In the genomic region with DNA sequence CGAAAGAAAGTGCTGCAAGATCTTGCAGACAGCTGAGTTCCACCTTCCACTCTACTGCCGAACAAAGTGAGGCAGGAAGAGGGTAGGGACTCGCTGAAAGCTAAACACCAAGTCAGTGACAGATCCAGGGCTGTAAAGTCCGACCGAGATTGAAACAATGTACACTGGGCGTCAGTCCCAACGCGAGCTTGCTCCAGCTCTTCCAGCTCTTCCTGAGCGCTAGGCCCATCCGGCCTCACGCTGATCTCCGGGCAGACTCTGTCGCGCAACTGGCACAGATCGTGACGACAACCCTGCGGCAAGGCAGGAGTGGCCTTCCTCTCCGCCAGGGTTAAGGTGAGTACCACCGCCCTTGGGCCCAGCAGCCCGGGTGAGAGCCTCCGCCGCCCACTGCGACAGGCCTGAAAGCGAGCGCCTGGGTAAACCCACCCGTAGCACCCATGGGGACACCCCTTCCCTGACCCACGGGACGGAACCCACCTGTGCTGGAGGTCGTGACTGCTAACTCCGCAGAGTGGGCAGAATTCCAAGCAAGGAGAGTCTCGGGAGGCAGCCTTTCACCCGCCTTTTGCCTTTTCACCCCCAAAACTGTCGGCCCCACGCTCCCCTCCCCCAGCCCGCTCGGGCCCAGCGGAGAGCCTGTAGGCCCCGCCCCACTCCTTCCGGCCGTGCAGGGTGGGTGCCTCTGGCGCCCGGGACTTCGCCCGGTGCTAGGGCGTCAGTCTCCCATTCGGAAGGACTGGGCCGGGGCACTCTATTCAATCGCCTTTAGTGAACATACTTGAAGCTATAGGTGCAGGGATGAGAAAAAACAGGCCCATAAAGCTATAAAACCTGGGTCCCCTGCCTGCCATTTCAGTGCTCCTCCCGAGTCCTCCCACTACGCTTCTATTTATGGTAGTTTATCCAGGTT, we compare ENCODE assay signal across 1 cellular context.
TF ChIP-seq lines count a peak whose summit lies in the region.

A gene (plus strand): TSS at position 275 of the 913 bp plus-strand sequence.
A gene with protein sequence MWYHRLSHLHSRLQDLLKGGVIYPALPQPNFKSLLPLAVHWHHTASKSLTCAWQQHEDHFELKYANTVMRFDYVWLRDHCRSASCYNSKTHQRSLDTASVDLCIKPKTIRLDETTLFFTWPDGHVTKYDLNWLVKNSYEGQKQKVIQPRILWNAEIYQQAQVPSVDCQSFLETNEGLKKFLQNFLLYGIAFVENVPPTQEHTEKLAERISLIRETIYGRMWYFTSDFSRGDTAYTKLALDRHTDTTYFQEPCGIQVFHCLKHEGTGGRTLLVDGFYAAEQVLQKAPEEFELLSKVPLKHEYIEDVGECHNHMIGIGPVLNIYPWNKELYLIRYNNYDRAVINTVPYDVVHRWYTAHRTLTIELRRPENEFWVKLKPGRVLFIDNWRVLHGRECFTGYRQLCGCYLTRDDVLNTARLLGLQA (minus strand): TSS at position 641 of the 913 bp plus-strand sequence. CDS start 67,676 bp downstream, outside the sequence.

TF ChIP-seq in HepG2, 621 proteins besides CTCF, POLR2A, EP300 and RAD21 (continued from another document and continues in another):
- TF ChIP-seq, protein P1, sequence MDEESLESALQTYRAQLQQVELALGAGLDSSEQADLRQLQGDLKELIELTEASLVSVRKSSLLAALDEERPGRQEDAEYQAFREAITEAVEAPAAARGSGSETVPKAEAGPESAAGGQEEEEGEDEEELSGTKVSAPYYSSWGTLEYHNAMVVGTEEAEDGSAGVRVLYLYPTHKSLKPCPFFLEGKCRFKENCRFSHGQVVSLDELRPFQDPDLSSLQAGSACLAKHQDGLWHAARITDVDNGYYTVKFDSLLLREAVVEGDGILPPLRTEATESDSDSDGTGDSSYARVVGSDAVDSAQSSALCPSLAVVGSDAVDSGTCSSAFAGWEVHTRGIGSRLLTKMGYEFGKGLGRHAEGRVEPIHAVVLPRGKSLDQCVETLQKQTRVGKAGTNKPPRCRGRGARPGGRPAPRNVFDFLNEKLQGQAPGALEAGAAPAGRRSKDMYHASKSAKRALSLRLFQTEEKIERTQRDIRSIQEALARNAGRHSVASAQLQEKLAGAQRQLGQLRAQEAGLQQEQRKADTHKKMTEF (CRISPR knock-in tag; IDR thresholded peaks at IDR 0.05), result peak; percentile 47; the same call in 1 of the 2 replicates
- TF ChIP-seq ZMYM4 (CRISPR knock-in tag; IDR thresholded peaks at IDR 0.05), result peak; percentile 75
- peak; percentile 52; the same call in 1 of the 2 replicates for TF ChIP-seq ZBTB7B (CRISPR knock-in tag; IDR thresholded peaks at IDR 0.05)
- TF ChIP-seq, protein P2, sequence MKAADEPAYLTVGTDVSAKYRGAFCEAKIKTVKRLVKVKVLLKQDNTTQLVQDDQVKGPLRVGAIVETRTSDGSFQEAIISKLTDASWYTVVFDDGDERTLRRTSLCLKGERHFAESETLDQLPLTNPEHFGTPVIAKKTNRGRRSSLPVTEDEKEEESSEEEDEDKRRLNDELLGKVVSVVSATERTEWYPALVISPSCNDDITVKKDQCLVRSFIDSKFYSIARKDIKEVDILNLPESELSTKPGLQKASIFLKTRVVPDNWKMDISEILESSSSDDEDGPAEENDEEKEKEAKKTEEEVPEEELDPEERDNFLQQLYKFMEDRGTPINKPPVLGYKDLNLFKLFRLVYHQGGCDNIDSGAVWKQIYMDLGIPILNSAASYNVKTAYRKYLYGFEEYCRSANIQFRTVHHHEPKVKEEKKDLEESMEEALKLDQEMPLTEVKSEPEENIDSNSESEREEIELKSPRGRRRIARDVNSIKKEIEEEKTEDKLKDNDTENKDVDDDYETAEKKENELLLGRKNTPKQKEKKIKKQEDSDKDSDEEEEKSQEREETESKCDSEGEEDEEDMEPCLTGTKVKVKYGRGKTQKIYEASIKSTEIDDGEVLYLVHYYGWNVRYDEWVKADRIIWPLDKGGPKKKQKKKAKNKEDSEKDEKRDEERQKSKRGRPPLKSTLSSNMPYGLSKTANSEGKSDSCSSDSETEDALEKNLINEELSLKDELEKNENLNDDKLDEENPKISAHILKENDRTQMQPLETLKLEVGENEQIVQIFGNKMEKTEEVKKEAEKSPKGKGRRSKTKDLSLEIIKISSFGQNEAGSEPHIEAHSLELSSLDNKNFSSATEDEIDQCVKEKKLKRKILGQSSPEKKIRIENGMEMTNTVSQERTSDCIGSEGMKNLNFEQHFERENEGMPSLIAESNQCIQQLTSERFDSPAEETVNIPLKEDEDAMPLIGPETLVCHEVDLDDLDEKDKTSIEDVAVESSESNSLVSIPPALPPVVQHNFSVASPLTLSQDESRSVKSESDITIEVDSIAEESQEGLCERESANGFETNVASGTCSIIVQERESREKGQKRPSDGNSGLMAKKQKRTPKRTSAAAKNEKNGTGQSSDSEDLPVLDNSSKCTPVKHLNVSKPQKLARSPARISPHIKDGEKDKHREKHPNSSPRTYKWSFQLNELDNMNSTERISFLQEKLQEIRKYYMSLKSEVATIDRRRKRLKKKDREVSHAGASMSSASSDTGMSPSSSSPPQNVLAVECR (CRISPR knock-in tag; IDR thresholded peaks at IDR 0.05; ENCODE audit: borderline replicate concordance), result peak; percentile 71
- TF ChIP-seq NR2C2 (CRISPR knock-in tag; IDR thresholded peaks at IDR 0.05; ENCODE audit: borderline replicate concordance), result no peak
- 0 out of 2 replicates have a peak, but pooled peaks have one; percentile 32 for TF ChIP-seq SSRP1 (CRISPR knock-in tag; IDR thresholded peaks at IDR 0.05)
- TF ChIP-seq ZSCAN20 (CRISPR knock-in tag; IDR thresholded peaks at IDR 0.05; ENCODE audit: borderline replicate concordance), result no peak
- TF ChIP-seq ASH2L (IDR thresholded peaks at IDR 0.05; ENCODE audit: insufficient read length, low read depth, low read length), result peak; percentile 71
- peak; percentile 14; the same call in 1 of the 2 replicates for TF ChIP-seq BCL6 (CRISPR knock-in tag; IDR thresholded peaks at IDR 0.05)
- peak; percentile 40 for TF ChIP-seq GABPA (IDR thresholded peaks at IDR 0.05; ENCODE audit: low read depth, low read length)
- peak; percentile 73 for TF ChIP-seq GABPA (CRISPR knock-in tag; IDR thresholded peaks at IDR 0.05; ENCODE audit: low read depth)
- TF ChIP-seq ZNF652 (CRISPR knock-in tag; IDR thresholded peaks at IDR 0.05; ENCODE audit: borderline replicate concordance, low read depth), result no peak
- peak; percentile 68; the same call in 1 of the 2 replicates for TF ChIP-seq SMAD3 (CRISPR knock-in tag; IDR thresholded peaks at IDR 0.05)
- no peak for TF ChIP-seq ISL2 (CRISPR knock-in tag; IDR thresholded peaks at IDR 0.05)
- 0 out of 2 replicates have a peak, but pooled peaks have one; percentile 61 for TF ChIP-seq GFI1 (CRISPR knock-in tag; IDR thresholded peaks at IDR 0.05; ENCODE audit: borderline replicate concordance)
- TF ChIP-seq, protein P3, sequence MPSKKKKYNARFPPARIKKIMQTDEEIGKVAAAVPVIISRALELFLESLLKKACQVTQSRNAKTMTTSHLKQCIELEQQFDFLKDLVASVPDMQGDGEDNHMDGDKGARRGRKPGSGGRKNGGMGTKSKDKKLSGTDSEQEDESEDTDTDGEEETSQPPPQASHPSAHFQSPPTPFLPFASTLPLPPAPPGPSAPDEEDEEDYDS (CRISPR knock-in tag; IDR thresholded peaks at IDR 0.05), result 0 out of 2 replicates have a peak, but pooled peaks have one; percentile 12
- TF ChIP-seq HNRNPL (IDR thresholded peaks at IDR 0.05; ENCODE audit: low read depth, low read length), result peak; percentile 35; the same call in 1 of the 2 replicates
- TF ChIP-seq SAP130 (CRISPR knock-in tag; IDR thresholded peaks at IDR 0.05; ENCODE audit: low read depth), result peak; percentile 52
- no peak for TF ChIP-seq ATAD3A (CRISPR knock-in tag; IDR thresholded peaks at IDR 0.05)
- peak; percentile 78; the same call in 1 of the 2 replicates for TF ChIP-seq KMT2A (CRISPR knock-in tag; IDR thresholded peaks at IDR 0.05)
- TF ChIP-seq ZNF501 (CRISPR knock-in tag; IDR thresholded peaks at IDR 0.05), result peak; percentile 42; the same call in 1 of the 2 replicates
- TF ChIP-seq, protein P4, sequence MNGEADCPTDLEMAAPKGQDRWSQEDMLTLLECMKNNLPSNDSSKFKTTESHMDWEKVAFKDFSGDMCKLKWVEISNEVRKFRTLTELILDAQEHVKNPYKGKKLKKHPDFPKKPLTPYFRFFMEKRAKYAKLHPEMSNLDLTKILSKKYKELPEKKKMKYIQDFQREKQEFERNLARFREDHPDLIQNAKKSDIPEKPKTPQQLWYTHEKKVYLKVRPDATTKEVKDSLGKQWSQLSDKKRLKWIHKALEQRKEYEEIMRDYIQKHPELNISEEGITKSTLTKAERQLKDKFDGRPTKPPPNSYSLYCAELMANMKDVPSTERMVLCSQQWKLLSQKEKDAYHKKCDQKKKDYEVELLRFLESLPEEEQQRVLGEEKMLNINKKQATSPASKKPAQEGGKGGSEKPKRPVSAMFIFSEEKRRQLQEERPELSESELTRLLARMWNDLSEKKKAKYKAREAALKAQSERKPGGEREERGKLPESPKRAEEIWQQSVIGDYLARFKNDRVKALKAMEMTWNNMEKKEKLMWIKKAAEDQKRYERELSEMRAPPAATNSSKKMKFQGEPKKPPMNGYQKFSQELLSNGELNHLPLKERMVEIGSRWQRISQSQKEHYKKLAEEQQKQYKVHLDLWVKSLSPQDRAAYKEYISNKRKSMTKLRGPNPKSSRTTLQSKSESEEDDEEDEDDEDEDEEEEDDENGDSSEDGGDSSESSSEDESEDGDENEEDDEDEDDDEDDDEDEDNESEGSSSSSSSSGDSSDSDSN (CRISPR knock-in tag; IDR thresholded peaks at IDR 0.05), result peak; percentile 86
- TF ChIP-seq GATAD1 (CRISPR knock-in tag; IDR thresholded peaks at IDR 0.05), result 0 out of 2 replicates have a peak, but pooled peaks have one; percentile 16
- peak; percentile 67; the same call in 1 of the 2 replicates for TF ChIP-seq ZFP36L1 (CRISPR knock-in tag; IDR thresholded peaks at IDR 0.05)
- TF ChIP-seq KAT7 (CRISPR knock-in tag; IDR thresholded peaks at IDR 0.05; ENCODE audit: borderline replicate concordance), result peak; percentile 57; the same call in 1 of the 2 replicates
- peak; percentile 47 for TF ChIP-seq HNRNPLL (IDR thresholded peaks at IDR 0.05; ENCODE audit: low read depth, low read length, poor library complexity, severe bottlenecking)
- no peak for TF ChIP-seq SP1 (IDR thresholded peaks at IDR 0.05)
- 0 out of 2 replicates have a peak, but pooled peaks have one; percentile 7 for TF ChIP-seq SP1 (CRISPR knock-in tag; IDR thresholded peaks at IDR 0.05)
- TF ChIP-seq KLF16 (CRISPR knock-in tag; IDR thresholded peaks at IDR 0.05), result peak in 1 of 2 experiments; percentile 37; a peak in 1 of 4 replicates
- TF ChIP-seq, protein P5, sequence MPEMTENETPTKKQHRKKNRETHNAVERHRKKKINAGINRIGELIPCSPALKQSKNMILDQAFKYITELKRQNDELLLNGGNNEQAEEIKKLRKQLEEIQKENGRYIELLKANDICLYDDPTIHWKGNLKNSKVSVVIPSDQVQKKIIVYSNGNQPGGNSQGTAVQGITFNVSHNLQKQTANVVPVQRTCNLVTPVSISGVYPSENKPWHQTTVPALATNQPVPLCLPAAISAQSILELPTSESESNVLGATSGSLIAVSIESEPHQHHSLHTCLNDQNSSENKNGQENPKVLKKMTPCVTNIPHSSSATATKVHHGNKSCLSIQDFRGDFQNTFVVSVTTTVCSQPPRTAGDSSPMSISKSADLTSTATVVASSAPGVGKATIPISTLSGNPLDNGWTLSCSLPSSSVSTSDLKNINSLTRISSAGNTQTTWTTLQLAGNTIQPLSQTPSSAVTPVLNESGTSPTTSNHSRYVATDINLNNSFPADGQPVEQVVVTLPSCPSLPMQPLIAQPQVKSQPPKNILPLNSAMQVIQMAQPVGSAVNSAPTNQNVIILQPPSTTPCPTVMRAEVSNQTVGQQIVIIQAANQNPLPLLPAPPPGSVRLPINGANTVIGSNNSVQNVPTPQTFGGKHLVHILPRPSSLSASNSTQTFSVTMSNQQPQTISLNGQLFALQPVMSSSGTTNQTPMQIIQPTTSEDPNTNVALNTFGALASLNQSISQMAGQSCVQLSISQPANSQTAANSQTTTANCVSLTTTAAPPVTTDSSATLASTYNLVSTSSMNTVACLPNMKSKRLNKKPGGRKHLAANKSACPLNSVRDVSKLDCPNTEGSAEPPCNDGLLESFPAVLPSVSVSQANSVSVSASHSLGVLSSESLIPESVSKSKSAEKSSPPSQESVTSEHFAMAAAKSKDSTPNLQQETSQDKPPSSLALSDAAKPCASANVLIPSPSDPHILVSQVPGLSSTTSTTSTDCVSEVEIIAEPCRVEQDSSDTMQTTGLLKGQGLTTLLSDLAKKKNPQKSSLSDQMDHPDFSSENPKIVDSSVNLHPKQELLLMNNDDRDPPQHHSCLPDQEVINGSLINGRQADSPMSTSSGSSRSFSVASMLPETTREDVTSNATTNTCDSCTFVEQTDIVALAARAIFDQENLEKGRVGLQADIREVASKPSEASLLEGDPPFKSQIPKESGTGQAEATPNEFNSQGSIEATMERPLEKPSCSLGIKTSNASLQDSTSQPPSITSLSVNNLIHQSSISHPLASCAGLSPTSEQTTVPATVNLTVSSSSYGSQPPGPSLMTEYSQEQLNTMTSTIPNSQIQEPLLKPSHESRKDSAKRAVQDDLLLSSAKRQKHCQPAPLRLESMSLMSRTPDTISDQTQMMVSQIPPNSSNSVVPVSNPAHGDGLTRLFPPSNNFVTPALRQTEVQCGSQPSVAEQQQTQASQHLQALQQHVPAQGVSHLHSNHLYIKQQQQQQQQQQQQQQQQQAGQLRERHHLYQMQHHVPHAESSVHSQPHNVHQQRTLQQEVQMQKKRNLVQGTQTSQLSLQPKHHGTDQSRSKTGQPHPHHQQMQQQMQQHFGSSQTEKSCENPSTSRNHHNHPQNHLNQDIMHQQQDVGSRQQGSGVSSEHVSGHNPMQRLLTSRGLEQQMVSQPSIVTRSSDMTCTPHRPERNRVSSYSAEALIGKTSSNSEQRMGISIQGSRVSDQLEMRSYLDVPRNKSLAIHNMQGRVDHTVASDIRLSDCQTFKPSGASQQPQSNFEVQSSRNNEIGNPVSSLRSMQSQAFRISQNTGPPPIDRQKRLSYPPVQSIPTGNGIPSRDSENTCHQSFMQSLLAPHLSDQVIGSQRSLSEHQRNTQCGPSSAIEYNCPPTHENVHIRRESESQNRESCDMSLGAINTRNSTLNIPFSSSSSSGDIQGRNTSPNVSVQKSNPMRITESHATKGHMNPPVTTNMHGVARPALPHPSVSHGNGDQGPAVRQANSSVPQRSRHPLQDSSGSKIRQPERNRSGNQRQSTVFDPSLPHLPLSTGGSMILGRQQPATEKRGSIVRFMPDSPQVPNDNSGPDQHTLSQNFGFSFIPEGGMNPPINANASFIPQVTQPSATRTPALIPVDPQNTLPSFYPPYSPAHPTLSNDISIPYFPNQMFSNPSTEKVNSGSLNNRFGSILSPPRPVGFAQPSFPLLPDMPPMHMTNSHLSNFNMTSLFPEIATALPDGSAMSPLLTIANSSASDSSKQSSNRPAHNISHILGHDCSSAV (CRISPR knock-in tag; IDR thresholded peaks at IDR 0.05; ENCODE audit: borderline replicate concordance), result no peak
- TF ChIP-seq TAF1 (CRISPR knock-in tag; IDR thresholded peaks at IDR 0.05), result peak; percentile 61
- peak; percentile 48 for TF ChIP-seq PRPF4 (IDR thresholded peaks at IDR 0.05; ENCODE audit: low read depth, low read length, poor library complexity, severe bottlenecking)
- TF ChIP-seq, protein P6, sequence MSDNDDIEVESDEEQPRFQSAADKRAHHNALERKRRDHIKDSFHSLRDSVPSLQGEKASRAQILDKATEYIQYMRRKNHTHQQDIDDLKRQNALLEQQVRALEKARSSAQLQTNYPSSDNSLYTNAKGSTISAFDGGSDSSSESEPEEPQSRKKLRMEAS (IDR thresholded peaks at IDR 0.05), result peak; percentile 14
- 0 out of 2 replicates have a peak, but pooled peaks have one; percentile 55 for TF ChIP-seq ZNF607 (CRISPR knock-in tag; IDR thresholded peaks at IDR 0.05; ENCODE audit: borderline replicate concordance)
- no peak for TF ChIP-seq IKZF1 (IDR thresholded peaks at IDR 0.05)
- peak; percentile 46; the same call in 1 of the 2 replicates for TF ChIP-seq POGZ (CRISPR knock-in tag; IDR thresholded peaks at IDR 0.05)
- peak; percentile 50; the same call in 1 of the 2 replicates for TF ChIP-seq RBFOX2 (IDR thresholded peaks at IDR 0.05; ENCODE audit: low read depth, low read length)
